In genomic region chr16:56931769-56932587, GRCh38 we compare ENCODE assay signal across 1 cellular context.
TF ChIP-seq lines count a peak whose summit lies in the region.

TSS of gene HERPUD1 (plus strand) at chr16:56932142. CDS start at chr16:56932245, 103 bp downstream.

TF ChIP-seq in SK-N-SH, 30 proteins besides CTCF, POLR2A, EP300 and RAD21 (continued from another document):
- TF ChIP-seq, protein P1, sequence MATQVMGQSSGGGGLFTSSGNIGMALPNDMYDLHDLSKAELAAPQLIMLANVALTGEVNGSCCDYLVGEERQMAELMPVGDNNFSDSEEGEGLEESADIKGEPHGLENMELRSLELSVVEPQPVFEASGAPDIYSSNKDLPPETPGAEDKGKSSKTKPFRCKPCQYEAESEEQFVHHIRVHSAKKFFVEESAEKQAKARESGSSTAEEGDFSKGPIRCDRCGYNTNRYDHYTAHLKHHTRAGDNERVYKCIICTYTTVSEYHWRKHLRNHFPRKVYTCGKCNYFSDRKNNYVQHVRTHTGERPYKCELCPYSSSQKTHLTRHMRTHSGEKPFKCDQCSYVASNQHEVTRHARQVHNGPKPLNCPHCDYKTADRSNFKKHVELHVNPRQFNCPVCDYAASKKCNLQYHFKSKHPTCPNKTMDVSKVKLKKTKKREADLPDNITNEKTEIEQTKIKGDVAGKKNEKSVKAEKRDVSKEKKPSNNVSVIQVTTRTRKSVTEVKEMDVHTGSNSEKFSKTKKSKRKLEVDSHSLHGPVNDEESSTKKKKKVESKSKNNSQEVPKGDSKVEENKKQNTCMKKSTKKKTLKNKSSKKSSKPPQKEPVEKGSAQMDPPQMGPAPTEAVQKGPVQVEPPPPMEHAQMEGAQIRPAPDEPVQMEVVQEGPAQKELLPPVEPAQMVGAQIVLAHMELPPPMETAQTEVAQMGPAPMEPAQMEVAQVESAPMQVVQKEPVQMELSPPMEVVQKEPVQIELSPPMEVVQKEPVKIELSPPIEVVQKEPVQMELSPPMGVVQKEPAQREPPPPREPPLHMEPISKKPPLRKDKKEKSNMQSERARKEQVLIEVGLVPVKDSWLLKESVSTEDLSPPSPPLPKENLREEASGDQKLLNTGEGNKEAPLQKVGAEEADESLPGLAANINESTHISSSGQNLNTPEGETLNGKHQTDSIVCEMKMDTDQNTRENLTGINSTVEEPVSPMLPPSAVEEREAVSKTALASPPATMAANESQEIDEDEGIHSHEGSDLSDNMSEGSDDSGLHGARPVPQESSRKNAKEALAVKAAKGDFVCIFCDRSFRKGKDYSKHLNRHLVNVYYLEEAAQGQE (IDR thresholded peaks at IDR 0.05; ENCODE audit: low read depth, low read length) = peak; percentile 58; the same call in 1 of the 2 replicates
- TF ChIP-seq YY1 (IDR thresholded peaks at IDR 0.05; ENCODE audit: low read depth) = peak; percentile 87
- peak; percentile 75; the same call in 1 of the 2 replicates for TF ChIP-seq RFX5 (IDR thresholded peaks at IDR 0.05; ENCODE audit: low read length)
- no peak for TF ChIP-seq SMC3 (IDR thresholded peaks at IDR 0.05; ENCODE audit: low read depth, low read length)
- peak; percentile 99 for TF ChIP-seq POLR2AphosphoS5 (IDR thresholded peaks at IDR 0.05; ENCODE audit: low read depth, low read length)
- TF ChIP-seq CHD2 (IDR thresholded peaks at IDR 0.05; ENCODE audit: low read length, partially characterized antibody) = peak; percentile 77
- no peak for TF ChIP-seq EZH2phosphoT487 (IDR thresholded peaks at IDR 0.05; ENCODE audit: borderline replicate concordance, low read depth)
- TF ChIP-seq TCF12 (IDR thresholded peaks at IDR 0.05) = no peak; the same call in 1 of the 2 replicates
- no peak for TF ChIP-seq NFIC (IDR thresholded peaks at IDR 0.05; ENCODE audit: borderline replicate concordance)
- TF ChIP-seq MAX (IDR thresholded peaks at IDR 0.05; ENCODE audit: low read depth) = peak; percentile 96
- no peak for TF ChIP-seq FOXM1 (IDR thresholded peaks at IDR 0.05; ENCODE audit: low read depth)
- 0 out of 2 replicates have a peak, but pooled peaks have one; percentile 19 for TF ChIP-seq NRF1 (IDR thresholded peaks at IDR 0.05; ENCODE audit: low read depth, low read length)
- peak; percentile 71; the same call in 1 of the 2 replicates for TF ChIP-seq SIN3A (IDR thresholded peaks at IDR 0.05; ENCODE audit: borderline replicate concordance, low read depth, low read length)
- no peak for TF ChIP-seq FOSL2 (IDR thresholded peaks at IDR 0.05; ENCODE audit: borderline replicate concordance, low read depth)
